In the genomic region with DNA sequence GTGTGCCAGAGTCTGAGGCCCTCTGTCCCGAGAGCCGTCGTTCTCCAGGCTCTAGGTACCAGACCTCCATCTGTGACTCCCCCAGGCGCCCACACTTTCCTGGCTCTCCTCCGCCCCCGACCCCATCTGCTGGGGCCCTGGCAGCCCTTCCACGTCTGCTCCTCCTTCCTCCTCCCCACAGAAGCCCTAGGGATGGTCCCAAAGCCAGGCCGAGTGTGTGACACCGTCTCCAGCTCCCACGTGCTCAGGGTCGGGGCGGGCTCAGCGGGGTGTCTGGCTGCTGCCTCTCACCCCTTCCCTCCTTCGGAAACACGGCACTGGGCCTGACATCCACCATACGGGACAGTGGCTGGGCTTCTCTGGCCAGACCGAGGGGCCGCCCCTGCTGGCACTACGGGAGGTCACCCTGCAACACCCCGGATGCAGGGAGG, we compare ENCODE assay signal across 17 cellular contexts. TPM values are rescaled to one million over a fixed set of nuclear protein-coding genes. Genes with fewer than 3 reads are reported as not detected.
A peak's percentile ranks its signal among the peaks of the same experiment; 100 is the strongest.
DNase-seq lines count a peak whose midpoint lies in the region; ATAC-seq and TF ChIP-seq lines count a peak whose summit lies in the region.
"Had no signal": no experiment of that assay in that cellular context is flagged by ENCODE, and none has a peak within 500 bp of the region (broad histone marks: within the 10 kb centered on the region; RNA-seq: fewer than 3 reads in every experiment).

No MANE protein-coding gene starts in this region.

- H3K27me3 Mint-ChIP-seq in chondrocyte (ENCODE audit: low read depth) = peaks cover 11% of the 10 kb centered on the region
- H3K27me3 Mint-ChIP-seq: CD4-positive, CD25-positive, alpha-beta regulatory T cell had no signal

- no peak for ATAC-seq in Right ventricle myocardium superior (ENCODE audit: poor library complexity)
- no peak for ATAC-seq in right lobe of liver
- ATAC-seq in gastroesophageal sphincter = no peak
- ATAC-seq in GM18870 (IDR thresholded peaks at IDR 0.05; ENCODE audit: unreplicated experiment) = no peak
- ATAC-seq: A549, Panc1 had no signal

- H3K27ac ChIP-seq in right atrium auricular region (no peak overlapping the region), right lobe of liver (peak overlapping the region in 2 of 3 donors; percentile 82 to 95), testis (no peak overlapping the region), gastroesophageal sphincter (no peak overlapping the region)
- H3K27ac ChIP-seq: A549 had no signal

- H3K9me3 ChIP-seq in right atrium auricular region = no peaks in the 10 kb centered on the region
- H3K9me3 ChIP-seq in right lobe of liver = no peaks in the 10 kb centered on the region
- no peaks in the 10 kb centered on the region for H3K9me3 ChIP-seq in testis
- no peaks in the 10 kb centered on the region for H3K9me3 ChIP-seq in gastroesophageal sphincter
- H3K9me3 ChIP-seq: A549 had no signal

- intact Hi-C loops in Right ventricle myocardium superior (cut with DNase I) = no loop called here
- intact Hi-C loops in right lobe of liver (cut with DNase I) = loop anchor here (5.0 to 10.0 kb wide), 2 partner anchors 154 to 156 kb away; no protein-coding TSS in a partner anchor
- intact Hi-C loops in testis (cut with DNase I; ENCODE audit: low total_unique reads) = no loop called here

- no peak overlapping the region for H3K27ac Mint-ChIP-seq in chondrocyte (ENCODE audit: unreplicated experiment)
- H3K27ac Mint-ChIP-seq: CD4-positive, CD25-positive, alpha-beta regulatory T cell; HFFc6 had no signal

- H3K4me1 ChIP-seq in right atrium auricular region (peaks cover 0 to 26% of the 10 kb centered on the region in 2 donors), right lobe of liver (peaks cover 0 to 48% (median 22%) of the 10 kb centered on the region in 4 donors), testis (peaks cover 42% of the 10 kb centered on the region), gastroesophageal sphincter (peaks cover 0 to 15% (median 0%) of the 10 kb centered on the region in 3 donors)
- H3K4me1 ChIP-seq: A549 had no signal

- no peak overlapping the region for H3K4me3 Mint-ChIP-seq in chondrocyte (ENCODE audit: unreplicated experiment)
- H3K4me3 Mint-ChIP-seq: CD4-positive, CD25-positive, alpha-beta regulatory T cell; HFFc6 had no signal

- H3K9me3 Mint-ChIP-seq in chondrocyte (ENCODE audit: low read depth) = no peaks in the 10 kb centered on the region
- H3K9me3 Mint-ChIP-seq: CD4-positive, CD25-positive, alpha-beta regulatory T cell; HFFc6 had no signal

- H3K36me3 ChIP-seq in right atrium auricular region (no peaks in the 10 kb centered on the region), right lobe of liver (no peaks in the 10 kb centered on the region), testis (ENCODE audit: low read depth, missing control alignments) (no peaks in the 10 kb centered on the region), gastroesophageal sphincter (no peaks in the 10 kb centered on the region)

- no peaks in the 10 kb centered on the region for H3K27me3 ChIP-seq in right atrium auricular region
- H3K27me3 ChIP-seq in right lobe of liver = no peaks in the 10 kb centered on the region
- no peaks in the 10 kb centered on the region for H3K27me3 ChIP-seq in testis
- peaks cover 22% of the 10 kb centered on the region for H3K27me3 ChIP-seq in gastroesophageal sphincter

- TF ChIP-seq POLR2A in right lobe of liver (IDR thresholded peaks at IDR 0.05) = no peak
- no peak for TF ChIP-seq POLR2A in testis (IDR thresholded peaks at IDR 0.05)
- no peak for TF ChIP-seq POLR2A in gastroesophageal sphincter (IDR thresholded peaks at IDR 0.05)

- no peaks in the 10 kb centered on the region for H3K4me1 Mint-ChIP-seq in chondrocyte (ENCODE audit: low read depth)
- H3K4me1 Mint-ChIP-seq: CD4-positive, CD25-positive, alpha-beta regulatory T cell had no signal

- no peak overlapping the region for H3K4me3 ChIP-seq in right atrium auricular region
- no peak overlapping the region for H3K4me3 ChIP-seq in right lobe of liver
- H3K4me3 ChIP-seq in testis = no peak overlapping the region
- H3K4me3 ChIP-seq in gastroesophageal sphincter = no peak overlapping the region
- H3K4me3 ChIP-seq: A549 had no signal

- peak; percentile 36 for DNase-seq in Right ventricle myocardium superior
- DNase-seq in right atrium auricular region (ENCODE audit: low spot score) = no peak
- peak; percentile 93 for DNase-seq in chondrocyte (ENCODE audit: low spot score)
- peak in 1 of 3 donors; percentile 57 for DNase-seq in right lobe of liver
- DNase-seq in testis = peak; percentile 53
- DNase-seq: CD4-positive, CD25-positive, alpha-beta regulatory T cell; HFFc6; Kasumi-1; NCI-H187 treated with DMSO at 0.1 percent for 48 hours; NCI-H510A; NCI-H82; SIG-M5 had no signal

- WGBS in right lobe of liver (ENCODE audit: insufficient coverage, low coverage, low lambda C conversion rate, missing lambda C conversion rate) = no CpG with 5 or more reads among the region's 20 CpGs
- WGBS in testis, 2 donors = 49 to 65% methylated on average over 16 to 20 of the region's 20 CpGs
- whole genome bisulfite sequencing in gastroesophageal sphincter (ENCODE audit: low coverage in 1 of 2), 2 donors = 40 to 41% methylated on average over 1 to 6 of the region's 20 CpGs

- no peak for TF ChIP-seq EP300 in gastroesophageal sphincter (IDR thresholded peaks at IDR 0.05)

- H3K36me3 Mint-ChIP-seq in chondrocyte (ENCODE audit: low read depth) = no peaks in the 10 kb centered on the region
- H3K36me3 Mint-ChIP-seq: CD4-positive, CD25-positive, alpha-beta regulatory T cell had no signal

- TF ChIP-seq CTCF in right atrium auricular region (IDR thresholded peaks at IDR 0.05) (no peak), chondrocyte (IDR thresholded peaks at IDR 0.05) (no peak), right lobe of liver (IDR thresholded peaks at IDR 0.05) (no peak), testis (IDR thresholded peaks at IDR 0.05) (no peak), gastroesophageal sphincter (IDR thresholded peaks at IDR 0.05) (no peak)

RNA-seq across cellular contexts. Expression of a gene that starts 20.5 kb away (rescaled TPM):
- total RNA-seq in Right ventricle myocardium superior = not detected
- not detected for total RNA-seq in right atrium auricular region
- not detected in 3 replicates for total RNA-seq in chondrocyte
- under 1 TPM; 0.12 to 0.93 (median 0.41) TPM for total RNA-seq in right lobe of liver
- under 1 TPM; 0.16 to 0.68 TPM for total RNA-seq in testis
- polyA plus RNA-seq in testis (ENCODE audit: insufficient read depth, low read depth, low replicate concordance) = 0.28 TPM
- total RNA-seq in gastroesophageal sphincter = not detected
- total RNA-seq: CD4-positive, CD25-positive, alpha-beta regulatory T cell; H1; HFFc6 had no signal
- polyA plus RNA-seq: CD4-positive, CD25-positive, alpha-beta regulatory T cell had no signal

RNA-seq across cellular contexts. Expression of a gene that starts 44.3 kb away (rescaled TPM):
- total RNA-seq in Right ventricle myocardium superior = not detected
- total RNA-seq in right atrium auricular region = not detected
- total RNA-seq in chondrocyte = not detected in 3 replicates
- not detected for total RNA-seq in right lobe of liver
- total RNA-seq in testis = under 1 TPM in 1 of 2 donors, not detected in 1; 0.24 TPM
- polyA plus RNA-seq in testis (ENCODE audit: insufficient read depth, low read depth, low replicate concordance) = not detected
- not detected for total RNA-seq in gastroesophageal sphincter
- total RNA-seq: CD4-positive, CD25-positive, alpha-beta regulatory T cell; H1; HFFc6 had no signal
- polyA plus RNA-seq: A549; CD4-positive, CD25-positive, alpha-beta regulatory T cell; H1 had no signal

Comparison
In these comparisons a context has a peak if more than half of its experiments do, and no peak if none do; other contexts are left out.
1. H3K27ac ChIP-seq: peak in right lobe of liver (2 of 3); none in right atrium auricular region (0 of 2), testis (0 of 2) and gastroesophageal sphincter (0 of 4).
2. intact Hi-C loops: an anchor here in right lobe of liver (5.0 to 10.0 kb wide); none called in Right ventricle myocardium superior and testis.